ENCODE assay signal across 1 cellular context in the genomic region with DNA sequence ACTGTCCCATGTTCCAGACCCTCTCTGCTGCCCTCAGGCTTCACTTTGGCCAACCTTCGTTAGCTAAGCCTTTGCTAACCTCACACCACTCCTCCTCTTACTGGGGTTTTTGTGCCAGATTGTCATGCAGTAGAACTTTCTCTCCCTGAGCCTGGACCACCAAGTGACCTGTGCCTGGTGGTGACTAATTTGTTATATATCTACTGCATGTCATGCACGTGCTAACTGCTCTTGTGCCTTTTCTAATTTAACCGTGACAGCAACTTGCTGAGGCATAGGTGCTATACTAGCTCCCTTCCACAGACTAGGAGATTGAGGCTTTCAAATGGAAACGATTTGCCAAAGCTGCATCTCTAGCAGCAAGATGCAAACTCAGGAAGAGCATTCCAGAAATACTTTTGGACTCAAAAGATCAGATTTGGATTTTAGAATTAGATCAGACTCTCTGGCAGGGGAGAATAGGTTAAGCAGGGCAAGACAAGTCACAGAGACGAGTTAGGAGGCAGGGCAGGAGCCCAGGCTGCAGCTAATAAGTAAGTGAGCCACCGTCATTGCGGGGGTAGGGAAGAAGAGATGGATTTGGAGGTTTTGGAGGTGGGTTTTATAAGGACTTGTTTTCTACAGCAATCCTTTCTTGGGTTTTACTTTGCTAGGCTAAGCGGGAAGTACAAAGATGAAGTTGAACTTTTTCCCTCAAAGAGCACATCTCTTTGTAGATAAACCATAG.
TF ChIP-seq lines count a peak whose summit lies in the region.

No MANE protein-coding gene starts in this region.

TF ChIP-seq in IMR-90, 13 proteins besides CTCF, POLR2A, EP300 and RAD21:
- peak; percentile 86 for TF ChIP-seq BHLHE40 (IDR thresholded peaks at IDR 0.05; ENCODE audit: low read depth, low read length)
- TF ChIP-seq, protein P1, sequence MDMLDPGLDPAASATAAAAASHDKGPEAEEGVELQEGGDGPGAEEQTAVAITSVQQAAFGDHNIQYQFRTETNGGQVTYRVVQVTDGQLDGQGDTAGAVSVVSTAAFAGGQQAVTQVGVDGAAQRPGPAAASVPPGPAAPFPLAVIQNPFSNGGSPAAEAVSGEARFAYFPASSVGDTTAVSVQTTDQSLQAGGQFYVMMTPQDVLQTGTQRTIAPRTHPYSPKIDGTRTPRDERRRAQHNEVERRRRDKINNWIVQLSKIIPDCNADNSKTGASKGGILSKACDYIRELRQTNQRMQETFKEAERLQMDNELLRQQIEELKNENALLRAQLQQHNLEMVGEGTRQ (IDR thresholded peaks at IDR 0.05; ENCODE audit: low read depth, low read length): no peak
